In the genomic region with DNA sequence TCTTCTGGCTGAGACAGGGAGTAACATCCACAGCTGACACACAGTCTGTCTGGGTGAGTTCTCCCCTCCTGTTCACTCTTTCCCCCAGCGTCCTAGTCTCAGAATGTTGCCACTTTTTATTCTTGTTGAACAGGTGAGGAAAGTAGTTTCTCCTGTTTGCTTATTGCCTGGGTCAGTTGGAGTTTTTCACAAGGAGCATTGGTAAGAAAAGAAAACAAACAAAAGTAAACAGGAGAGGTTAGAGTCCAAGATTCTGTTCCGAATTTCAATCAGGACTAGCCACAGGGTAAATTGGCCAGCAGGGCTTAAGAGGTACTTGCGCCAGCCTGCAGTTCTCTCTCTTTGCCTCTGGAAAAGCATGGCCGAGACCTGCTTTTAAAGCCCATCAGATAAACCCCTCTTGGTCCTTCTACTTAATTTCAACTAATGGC, we compare ENCODE assay signal across 27 cellular contexts.
DNase-seq lines count a peak whose midpoint lies in the region; ATAC-seq and TF ChIP-seq lines count a peak whose summit lies in the region.
"Had no signal": no experiment of that assay in that cellular context is flagged by ENCODE, and none has a peak within 500 bp of the region (broad histone marks: within the 10 kb centered on the region; RNA-seq: fewer than 3 reads in every experiment).

No MANE protein-coding gene starts in this region.

- H3K36me3 ChIP-seq in right lobe of liver = no peaks in the 10 kb centered on the region
- no peaks in the 10 kb centered on the region for H3K36me3 ChIP-seq in stomach
- H3K36me3 ChIP-seq: esophagus squamous epithelium, right atrium auricular region had no signal

- TF ChIP-seq CTCF in right lobe of liver (IDR thresholded peaks at IDR 0.05) (peak in 1 of 4 donors; percentile 5), stomach (IDR thresholded peaks at IDR 0.05) (peak in 2 of 7 experiments; percentile 15 to 16), glutamatergic neuron (IDR thresholded peaks at IDR 0.05; ENCODE audit: partially characterized antibody, unreplicated experiment) (no peak)

- no peaks in the 10 kb centered on the region for H3K36me3 Mint-ChIP-seq in activated T-helper 17 cell treated with anti-CD3 and anti-CD28 coated beads, Interleukin-2, amount 50 U/mL, for 72 hours (ENCODE audit: low read depth)
- peaks cover 7% of the 10 kb centered on the region for H3K36me3 Mint-ChIP-seq in glutamatergic neuron (ENCODE audit: unreplicated experiment)
- H3K36me3 Mint-ChIP-seq: natural killer cell treated with Interleukin-12 subunit alpha and Interleukin-12 subunit beta and Interleukin-15 and Interleukin-18, amount 100 ng/mL, for 72 hours had no signal

- TF ChIP-seq POLR2A in right lobe of liver (IDR thresholded peaks at IDR 0.05) (no peak), stomach (IDR thresholded peaks at IDR 0.05) (no peak)

- H3K9me3 ChIP-seq in right lobe of liver = no peaks in the 10 kb centered on the region
- H3K9me3 ChIP-seq in stomach = no peaks in the 10 kb centered on the region
- H3K9me3 ChIP-seq: esophagus squamous epithelium, right atrium auricular region had no signal

- H3K27me3 Mint-ChIP-seq in activated T-helper 17 cell treated with anti-CD3 and anti-CD28 coated beads, Interleukin-2, amount 50 U/mL, for 72 hours = no peaks in the 10 kb centered on the region
- H3K27me3 Mint-ChIP-seq in glutamatergic neuron (ENCODE audit: unreplicated experiment) = peaks cover 9% of the 10 kb centered on the region
- H3K27me3 Mint-ChIP-seq: activated CD4-positive, alpha-beta memory T cell treated with anti-CD3 and anti-CD28 coated beads, Interleukin-2, amount 10 ng/mL, durations not matched to agents 7 days and 5 days; CD4-positive, CD25-positive, alpha-beta regulatory T cell; dendritic cell treated with granulocyte-macrophage colony-stimulating factor and Interleukin-4, amounts not matched to agents 40 ng/mL and 50 ng/mL, for 4 days; natural killer cell treated with Interleukin-12 subunit alpha and Interleukin-12 subunit beta and Interleukin-15 and Interleukin-18, amount 100 ng/mL, for 72 hours; T-cell had no signal

- TF ChIP-seq EP300 in stomach (IDR thresholded peaks at IDR 0.05) = no peak

- H3K4me3 ChIP-seq in right lobe of liver (peak overlapping the region in 1 of 3 donors; percentile 14), stomach (no peak overlapping the region)
- H3K4me3 ChIP-seq: esophagus squamous epithelium, right atrium auricular region had no signal

- H3K4me1 Mint-ChIP-seq in activated T-helper 17 cell treated with anti-CD3 and anti-CD28 coated beads, Interleukin-2, amount 50 U/mL, for 72 hours = peaks cover 6% of the 10 kb centered on the region
- H3K4me1 Mint-ChIP-seq in glutamatergic neuron (ENCODE audit: low read depth, unreplicated experiment) = peaks cover 7% of the 10 kb centered on the region
- H3K4me1 Mint-ChIP-seq: CD4-positive, CD25-positive, alpha-beta regulatory T cell; immature natural killer cell; T-cell had no signal

- H3K27ac Mint-ChIP-seq in activated T-helper 17 cell treated with anti-CD3 and anti-CD28 coated beads, Interleukin-2, amount 50 U/mL, for 72 hours = peak overlapping the region; percentile 53
- no peak overlapping the region for H3K27ac Mint-ChIP-seq in glutamatergic neuron (ENCODE audit: unreplicated experiment)
- H3K27ac Mint-ChIP-seq: activated CD4-positive, alpha-beta memory T cell treated with anti-CD3 and anti-CD28 coated beads, Interleukin-2, amount 10 ng/mL, durations not matched to agents 7 days and 5 days; activated naive CD8-positive, alpha-beta T cell treated with anti-CD3 and anti-CD28 coated beads, Interleukin-2, amount 10 ng/mL, durations not matched to agents 7 days and 5 days; CD4-positive, CD25-positive, alpha-beta regulatory T cell; dendritic cell treated with granulocyte-macrophage colony-stimulating factor and Interleukin-4, amounts not matched to agents 40 ng/mL and 50 ng/mL, for 4 days; immature natural killer cell; natural killer cell treated with Interleukin-12 subunit alpha and Interleukin-12 subunit beta and Interleukin-15 and Interleukin-18, amount 100 ng/mL, for 72 hours; T-cell had no signal

- H3K9me3 Mint-ChIP-seq in activated T-helper 17 cell treated with anti-CD3 and anti-CD28 coated beads, Interleukin-2, amount 50 U/mL, for 72 hours = no peaks in the 10 kb centered on the region
- peaks cover 2% of the 10 kb centered on the region for H3K9me3 Mint-ChIP-seq in glutamatergic neuron (ENCODE audit: unreplicated experiment)
- H3K9me3 Mint-ChIP-seq: activated CD4-positive, alpha-beta memory T cell treated with anti-CD3 and anti-CD28 coated beads, Interleukin-2, amount 10 ng/mL, durations not matched to agents 7 days and 5 days; activated naive CD8-positive, alpha-beta T cell treated with anti-CD3 and anti-CD28 coated beads, Interleukin-2, amount 10 ng/mL, durations not matched to agents 7 days and 5 days; CD4-positive, CD25-positive, alpha-beta regulatory T cell; dendritic cell treated with granulocyte-macrophage colony-stimulating factor and Interleukin-4, amounts not matched to agents 40 ng/mL and 50 ng/mL, for 4 days; immature natural killer cell; natural killer cell treated with Interleukin-12 subunit alpha and Interleukin-12 subunit beta and Interleukin-15 and Interleukin-18, amount 100 ng/mL, for 72 hours; T-cell had no signal

- 24% methylated on average over 4 of the region's 4 CpGs for WGBS in right lobe of liver (ENCODE audit: insufficient coverage, low coverage, low lambda C conversion rate, missing lambda C conversion rate)
- 39 to 69% (median 44%) methylated on average over 4 of the region's 4 CpGs for WGBS in stomach, 5 donors

- H3K27me3 ChIP-seq in right lobe of liver (no peaks in the 10 kb centered on the region), stomach (no peaks in the 10 kb centered on the region)
- H3K27me3 ChIP-seq: esophagus squamous epithelium, right atrium auricular region had no signal

- no peak overlapping the region for H3K4me3 Mint-ChIP-seq in activated T-helper 17 cell treated with anti-CD3 and anti-CD28 coated beads, Interleukin-2, amount 50 U/mL, for 72 hours
- no peak overlapping the region for H3K4me3 Mint-ChIP-seq in glutamatergic neuron (ENCODE audit: unreplicated experiment)
- H3K4me3 Mint-ChIP-seq: activated CD4-positive, alpha-beta memory T cell treated with anti-CD3 and anti-CD28 coated beads, Interleukin-2, amount 10 ng/mL, durations not matched to agents 7 days and 5 days; activated naive CD8-positive, alpha-beta T cell treated with anti-CD3 and anti-CD28 coated beads, Interleukin-2, amount 10 ng/mL, durations not matched to agents 7 days and 5 days; CD4-positive, CD25-positive, alpha-beta regulatory T cell; dendritic cell treated with granulocyte-macrophage colony-stimulating factor and Interleukin-4, amounts not matched to agents 40 ng/mL and 50 ng/mL, for 4 days; immature natural killer cell; natural killer cell treated with Interleukin-12 subunit alpha and Interleukin-12 subunit beta and Interleukin-15 and Interleukin-18, amount 100 ng/mL, for 72 hours; T-cell had no signal

- peaks cover 0 to 61% (median 24%) of the 10 kb centered on the region in 4 donors for H3K4me1 ChIP-seq in right lobe of liver
- H3K4me1 ChIP-seq in stomach = peaks cover 31 to 62% (median 56%) of the 10 kb centered on the region in 4 donors

- intact Hi-C loops in right lobe of liver (cut with DNase I) = no loop called here
- intact Hi-C loops in stomach (cut with DNase I; ENCODE audit: low total_unique reads) = no loop called here

- peak overlapping the region; percentile 25 to 89 (median 76) for H3K27ac ChIP-seq in right lobe of liver
- H3K27ac ChIP-seq in stomach = peak overlapping the region; percentile 42 to 82 (median 70)
- H3K27ac ChIP-seq: right atrium auricular region had no signal

- DNase-seq in HT-29 (ENCODE audit: low spot score) (peak; percentile 16), right lobe of liver (peak in 1 of 3 donors; percentile 58), stomach (peak; percentile 64), glutamatergic neuron (no peak), ecto neural progenitor cell (ENCODE audit: low spot score) (no peak)
- DNase-seq: activated CD4-positive, alpha-beta memory T cell treated with anti-CD3 and anti-CD28 coated beads, Interleukin-2, amount 10 ng/mL, durations not matched to agents 7 days and 5 days; activated CD4-positive, alpha-beta T cell treated with anti-CD3 and anti-CD28 coated beads for 1 hour; activated effector memory CD4-positive, alpha-beta T cell treated with anti-CD3 and anti-CD28 coated beads, Interleukin-2, amount 50 U/mL, for 16 hours; activated naive CD8-positive, alpha-beta T cell treated with anti-CD3 and anti-CD28 coated beads, Interleukin-2, amount 10 ng/mL, durations not matched to agents 7 days and 5 days; CD4-positive, CD25-positive, alpha-beta regulatory T cell; central memory CD4-positive, alpha-beta T cell; DND-41; esophagus squamous epithelium; foreskin melanocyte; immature natural killer cell; left ventricle myocardium superior; NCI-H1092 treated with DMSO at 0.1 percent for 48 hours; NCI-H187 treated with DMSO at 0.1 percent for 48 hours; NCI-H2227 treated with DMSO at 0.1 percent for 48 hours; NCI-H69; stimulated activated CD4-positive, alpha-beta T cell treated with anti-CD3 and anti-CD28 coated beads, Interleukin-2, amount 100 ng/mL, for 24 hours; T-cell had no signal

- no peak for ATAC-seq in activated T-helper 17 cell treated with anti-CD3 and anti-CD28 coated beads, Interleukin-2, amount 50 U/mL, for 72 hours (replicated peaks)
- ATAC-seq in right lobe of liver (peak; percentile 40 to 78 (median 73)), HG02973 (IDR thresholded peaks at IDR 0.05; ENCODE audit: unreplicated experiment) (no peak)
- ATAC-seq: left ventricle myocardium superior; natural killer cell treated with Interleukin-12 subunit alpha and Interleukin-12 subunit beta and Interleukin-15 and Interleukin-18, amount 100 ng/mL, for 72 hours; T-cell had no signal

Comparison
In these comparisons a context has a peak if more than half of its experiments do, and no peak if none do; other contexts are left out.
1. DNase-seq: peak in HT-29 (single experiment) and stomach (single experiment); none in glutamatergic neuron (single experiment) and ecto neural progenitor cell (single experiment).
2. ATAC-seq: peak in right lobe of liver (4 of 4); none in activated T-helper 17 cell treated with anti-CD3 and anti-CD28 coated beads, Interleukin-2, amount 50 U/mL, for 72 hours (single experiment) and HG02973 (single experiment).